ENCODE assay signal across 31 cellular contexts in the genomic region with DNA sequence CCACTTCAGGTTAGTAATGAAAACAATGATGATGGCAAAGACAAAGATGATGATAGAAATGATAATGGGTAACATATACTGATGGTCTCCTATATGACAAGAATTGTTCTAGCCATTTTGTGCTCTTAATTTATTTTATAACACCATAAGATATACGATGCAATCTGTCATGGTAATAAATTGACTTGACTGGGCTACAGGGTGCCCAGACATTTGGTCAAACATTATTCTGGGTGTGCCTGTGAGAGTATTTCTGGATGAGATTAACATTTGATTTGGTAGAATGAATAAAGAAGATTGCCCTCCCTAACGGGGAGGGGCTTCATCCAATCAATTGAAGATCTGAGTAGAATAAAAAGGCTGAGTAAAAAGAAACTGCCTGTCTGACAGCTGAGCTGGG.
DNase-seq lines count a peak whose midpoint lies in the region; ATAC-seq and TF ChIP-seq lines count a peak whose summit lies in the region.
"Had no signal": no experiment of that assay in that cellular context is flagged by ENCODE, and none has a peak within 500 bp of the region (broad histone marks: within the 10 kb centered on the region; RNA-seq: fewer than 3 reads in every experiment).

No MANE protein-coding gene starts in this region.

- no peak overlapping the region for H3K4me3 ChIP-seq in HEK293 (ENCODE audit: low read depth, low read length)
- H3K4me3 ChIP-seq: A549; BLaER1; BLaER1 treated with 17β-estradiol and CSF1 and Interleukin-3, amounts not matched to agents 10 nM and 100 nM had no signal

- H3K4me1 Mint-ChIP-seq in WTC11, result peaks cover 14% of the 10 kb centered on the region
- no peaks in the 10 kb centered on the region for H3K4me1 Mint-ChIP-seq in activated T-cell treated with anti-CD3 and anti-CD28 coated beads, Interleukin-2, amount 50 U/mL, for 72 hours (ENCODE audit: low read depth)
- H3K4me1 Mint-ChIP-seq: CD14-positive monocyte; CD4-positive, alpha-beta memory T cell; CD4-positive, CD25-positive, alpha-beta regulatory T cell; CD8-positive, alpha-beta memory T cell had no signal

- peaks cover 15% of the 10 kb centered on the region for H3K36me3 Mint-ChIP-seq in WTC11
- peaks cover 0 to 2% of the 10 kb centered on the region in 2 donors for H3K36me3 Mint-ChIP-seq in activated T-cell treated with anti-CD3 and anti-CD28 coated beads, Interleukin-2, amount 50 U/mL, for 72 hours (ENCODE audit: insufficient read depth in 2 of 2)
- H3K36me3 Mint-ChIP-seq: CD14-positive monocyte; CD4-positive, CD25-positive, alpha-beta regulatory T cell; CD8-positive, alpha-beta memory T cell; CD8-positive, alpha-beta T cell had no signal

- H3K9me3 Mint-ChIP-seq in WTC11, result peaks cover 19% of the 10 kb centered on the region
- H3K9me3 Mint-ChIP-seq in activated T-cell treated with anti-CD3 and anti-CD28 coated beads, Interleukin-2, amount 50 U/mL, for 72 hours, result peaks cover 3 to 9% of the 10 kb centered on the region in 2 donors
- H3K9me3 Mint-ChIP-seq: CD4-positive, alpha-beta T cell had no signal

- no peaks in the 10 kb centered on the region for H3K27me3 Mint-ChIP-seq in WTC11 (ENCODE audit: low read depth)
- no peaks in the 10 kb centered on the region for H3K27me3 Mint-ChIP-seq in activated T-cell treated with anti-CD3 and anti-CD28 coated beads, Interleukin-2, amount 50 U/mL, for 72 hours (ENCODE audit: low read depth)
- H3K27me3 Mint-ChIP-seq: B cell; CD4-positive, alpha-beta memory T cell; CD4-positive, alpha-beta T cell; CD4-positive, CD25-positive, alpha-beta regulatory T cell had no signal

- H3K36me3 ChIP-seq in HEK293 (ENCODE audit: control insufficient read depth in 2 of 2, insufficient read depth in 1 of 2, low read length in 2 of 2), result no peaks in the 10 kb centered on the region
- H3K36me3 ChIP-seq: BE2C, BLaER1 had no signal

- CTCF ChIA-PET in HEK293 (lab: Yijun Ruan, JAX) (no interaction called here), WTC11 (lab: Charles Lee) (no interaction called here)

- DNase-seq in WTC11 (ENCODE audit: low spot score), result no peak
- no peak for DNase-seq in activated T-cell treated with anti-CD3 and anti-CD28 coated beads, Interleukin-2, amount 50 U/mL, for 72 hours
- DNase-seq: 8988T; ACHN; AML-193; BE2C; C1 segment of cervical spinal cord; Caco-2; Calu3; CD4-positive, alpha-beta memory T cell; CD4-positive, alpha-beta T cell; CD4-positive, CD25-positive, alpha-beta regulatory T cell; CD8-positive, alpha-beta memory T cell; CD8-positive, alpha-beta T cell; COR-L47; DMS 273 treated with DMSO at 0.1 percent for 48 hours; DMS153; DMS53; DMS79; DMS79 treated with DMSO at 0.1 percent for 48 hours; DND-41; EL had no signal

- no peaks in the 10 kb centered on the region for H3K9me3 ChIP-seq in HEK293 (ENCODE audit: control insufficient read depth, insufficient read depth, low read depth, low read length)
- H3K9me3 ChIP-seq: A549; BE2C; BLaER1; BLaER1 treated with 17β-estradiol and CSF1 and Interleukin-3, amounts not matched to agents 10 nM and 100 nM; Caco-2 had no signal

- ATAC-seq in WTC11, result no peak
- no peak for ATAC-seq in activated T-cell treated with anti-CD3 and anti-CD28 coated beads, Interleukin-2, amount 50 U/mL, for 72 hours (replicated peaks in 1 of 2)
- no peak for ATAC-seq in GM18858 (IDR thresholded peaks at IDR 0.05; ENCODE audit: unreplicated experiment)
- ATAC-seq: A549; CD8-positive, alpha-beta T cell had no signal

- no peaks in the 10 kb centered on the region for H3K4me1 ChIP-seq in HEK293 (ENCODE audit: control insufficient read depth, insufficient read depth, low read length)
- H3K4me1 ChIP-seq: A549, BE2C, Caco-2 had no signal

- TF ChIP-seq CTCF in HEK293 (tag by site-specific recombination; IDR thresholded peaks at IDR 0.05), result no peak
- TF ChIP-seq CTCF in WTC11 (IDR thresholded peaks at IDR 0.05), result no peak

- H3K27ac ChIP-seq in HEK293 (ENCODE audit: extremely low read depth, low read depth, low read length), result no peak overlapping the region
- H3K27ac ChIP-seq: 22Rv1; A549; BLaER1; BLaER1 treated with 17β-estradiol and CSF1 and Interleukin-3, amounts not matched to agents 10 nM and 100 nM; C4-2B had no signal

- no peak overlapping the region for H3K27ac Mint-ChIP-seq in WTC11
- no peak overlapping the region for H3K27ac Mint-ChIP-seq in activated T-cell treated with anti-CD3 and anti-CD28 coated beads, Interleukin-2, amount 50 U/mL, for 72 hours
- H3K27ac Mint-ChIP-seq: B cell; CD14-positive monocyte; CD4-positive, alpha-beta memory T cell; CD4-positive, alpha-beta T cell; CD4-positive, CD25-positive, alpha-beta regulatory T cell; CD8-positive, alpha-beta memory T cell; CD8-positive, alpha-beta T cell had no signal

- POLR2A ChIA-PET in HEK293 (lab: Yijun Ruan, JAX) (no interaction called here), WTC11 (lab: Charles Lee) (no interaction called here)

- H3K4me3 Mint-ChIP-seq in WTC11, result no peak overlapping the region
- H3K4me3 Mint-ChIP-seq in activated T-cell treated with anti-CD3 and anti-CD28 coated beads, Interleukin-2, amount 50 U/mL, for 72 hours, result no peak overlapping the region
- H3K4me3 Mint-ChIP-seq: B cell; CD14-positive monocyte; CD4-positive, alpha-beta memory T cell; CD4-positive, alpha-beta T cell; CD4-positive, CD25-positive, alpha-beta regulatory T cell; CD8-positive, alpha-beta memory T cell; CD8-positive, alpha-beta T cell had no signal

TF ChIP-seq in HEK293, 187 proteins besides CTCF, POLR2A, EP300 and RAD21:
- TF ChIP-seq ZNF416 (tag by site-specific recombination; IDR thresholded peaks at IDR 0.05), result peak; percentile 74; the same call in 1 of the 2 replicates
- TF ChIP-seq ZNF791 (tag by site-specific recombination; IDR thresholded peaks at IDR 0.05), result no peak

TF ChIP-seq in WTC11, 78 proteins besides CTCF, POLR2A, EP300 and RAD21:
- no peak for TF ChIP-seq ZNF138 (CRISPR knock-in tag; conservative IDR thresholded peaks at IDR 0.05)
- no peak for TF ChIP-seq ZNF263 (CRISPR knock-in tag; IDR thresholded peaks at IDR 0.05; ENCODE audit: low read depth)
- no peak for TF ChIP-seq FOXK1 (CRISPR knock-in tag; IDR thresholded peaks at IDR 0.05)
- TF ChIP-seq, protein P1, sequence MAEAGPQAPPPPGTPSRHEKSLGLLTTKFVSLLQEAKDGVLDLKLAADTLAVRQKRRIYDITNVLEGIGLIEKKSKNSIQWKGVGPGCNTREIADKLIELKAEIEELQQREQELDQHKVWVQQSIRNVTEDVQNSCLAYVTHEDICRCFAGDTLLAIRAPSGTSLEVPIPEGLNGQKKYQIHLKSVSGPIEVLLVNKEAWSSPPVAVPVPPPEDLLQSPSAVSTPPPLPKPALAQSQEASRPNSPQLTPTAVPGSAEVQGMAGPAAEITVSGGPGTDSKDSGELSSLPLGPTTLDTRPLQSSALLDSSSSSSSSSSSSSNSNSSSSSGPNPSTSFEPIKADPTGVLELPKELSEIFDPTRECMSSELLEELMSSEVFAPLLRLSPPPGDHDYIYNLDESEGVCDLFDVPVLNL (CRISPR knock-in tag; IDR thresholded peaks at IDR 0.05; ENCODE audit: borderline replicate concordance, low read depth), result no peak
- 0 out of 2 replicates have a peak, but pooled peaks have one; percentile 50 for TF ChIP-seq ZNF416 (CRISPR knock-in tag; IDR thresholded peaks at IDR 0.05)
- TF ChIP-seq, protein P2, sequence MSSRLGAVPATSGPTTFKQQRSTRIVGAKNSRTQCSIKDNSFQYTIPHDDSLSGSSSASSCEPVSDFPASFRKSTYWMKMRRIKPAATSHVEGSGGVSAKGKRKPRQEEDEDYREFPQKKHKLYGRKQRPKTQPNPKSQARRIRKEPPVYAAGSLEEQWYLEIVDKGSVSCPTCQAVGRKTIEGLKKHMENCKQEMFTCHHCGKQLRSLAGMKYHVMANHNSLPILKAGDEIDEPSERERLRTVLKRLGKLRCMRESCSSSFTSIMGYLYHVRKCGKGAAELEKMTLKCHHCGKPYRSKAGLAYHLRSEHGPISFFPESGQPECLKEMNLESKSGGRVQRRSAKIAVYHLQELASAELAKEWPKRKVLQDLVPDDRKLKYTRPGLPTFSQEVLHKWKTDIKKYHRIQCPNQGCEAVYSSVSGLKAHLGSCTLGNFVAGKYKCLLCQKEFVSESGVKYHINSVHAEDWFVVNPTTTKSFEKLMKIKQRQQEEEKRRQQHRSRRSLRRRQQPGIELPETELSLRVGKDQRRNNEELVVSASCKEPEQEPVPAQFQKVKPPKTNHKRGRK (CRISPR knock-in tag; IDR thresholded peaks at IDR 0.05; ENCODE audit: borderline replicate concordance), result no peak
- no peak for TF ChIP-seq IRF2 (CRISPR knock-in tag; IDR thresholded peaks at IDR 0.05; ENCODE audit: borderline replicate concordance, low read depth)
